13 cellular contexts compared by ENCODE assay signal in genomic region chr7:148747274-148747673, GRCh38. TPM values are rescaled to one million over a fixed set of nuclear protein-coding genes. Genes with fewer than 3 reads are reported as not detected.
A peak's percentile ranks its signal among the peaks of the same experiment; 100 is the strongest.
DNase-seq lines count a peak whose midpoint lies in the region; ATAC-seq and TF ChIP-seq lines count a peak whose summit lies in the region.
"Had no signal": no experiment of that assay in that cellular context is flagged by ENCODE, and none has a peak within 500 bp of the region (broad histone marks: within the 10 kb centered on the region; RNA-seq: fewer than 3 reads in every experiment).

No MANE protein-coding gene starts in this region.

- H3K9me3 ChIP-seq in HUES6 (ENCODE audit: control insufficient read depth, insufficient read depth, low read depth, low read length): peaks cover 4% of the 10 kb centered on the region; the same call in 1 of the 2 replicates

- peak; percentile 29 for TF ChIP-seq CTCF in kidney epithelial cell (IDR thresholded peaks at IDR 0.05; ENCODE audit: insufficient read depth, low read length, poor library complexity, severe bottlenecking)

- H3K27me3 ChIP-seq in HUES6 (ENCODE audit: control insufficient read depth, insufficient read depth, low read length) (no peaks in the 10 kb centered on the region), kidney epithelial cell (ENCODE audit: control insufficient read depth, insufficient read depth, low read length) (no peaks in the 10 kb centered on the region)

- no peak for ATAC-seq in GM18870 (IDR thresholded peaks at IDR 0.05; ENCODE audit: unreplicated experiment)
- ATAC-seq: activated CD8-positive, alpha-beta T cell treated with anti-CD3 and anti-CD28 coated beads for 36 hours; esophagus mucosa had no signal

- H3K4me3 ChIP-seq in HUES6 (ENCODE audit: low read depth, low read length): no peak overlapping the region
- H3K4me3 ChIP-seq in kidney epithelial cell (ENCODE audit: low read depth, low read length): no peak overlapping the region
- H3K4me3 ChIP-seq: GM23248, lung had no signal

- H3K36me3 ChIP-seq in HUES6 (ENCODE audit: control insufficient read depth, insufficient read depth, low read length) (peaks cover 3% of the 10 kb centered on the region; the same call in 1 of the 2 replicates), kidney epithelial cell (ENCODE audit: control insufficient read depth, insufficient read depth, low read length) (no peaks in the 10 kb centered on the region)

- peak overlapping the region; percentile 20; the same call in 1 of the 2 replicates for H3K27ac ChIP-seq in HUES6 (ENCODE audit: low read depth, low read length)
- H3K27ac ChIP-seq: GM23248 had no signal

- H3K9ac ChIP-seq in HUES6 (ENCODE audit: low read length): no peak overlapping the region
- H3K9ac ChIP-seq: GM23248 had no signal

- peaks cover 22% of the 10 kb centered on the region; the same call in 1 of the 2 replicates for H3K4me1 ChIP-seq in HUES6 (ENCODE audit: control insufficient read depth, insufficient read depth, low read length)

- peak; percentile 86 for DNase-seq in ELF-1 (ENCODE audit: low read depth, low spot score)
- peak; percentile 55 for DNase-seq in RPMI8226
- DNase-seq in kidney epithelial cell (ENCODE audit: low read depth): no peak
- DNase-seq in nucleus accumbens (lab: John Stamatoyannopoulos, UW): no peak
- DNase-seq in stimulated activated CD4-positive, alpha-beta T cell treated with anti-CD3 and anti-CD28 coated beads, Interleukin-1b, Interleukin-23, amount 100 ng/mL, for 48 hours: no peak
- no peak for DNase-seq in stimulated activated CD8-positive, alpha-beta memory T cell treated with anti-CD3 and anti-CD28 coated beads, Interleukin-4, amount 100 ng/mL, for 48 hours
- DNase-seq: activated CD8-positive, alpha-beta T cell treated with anti-CD3 and anti-CD28 coated beads for 36 hours; GM23248; NCI-H187 treated with DMSO at 0.1 percent for 48 hours had no signal

RNA-seq across cellular contexts. Expression of gene CUL1, which starts 48.6 kb away (rescaled TPM):
- total RNA-seq in kidney epithelial cell: 38.7 and 41.3 TPM in 2 replicates

Comparison
In these comparisons a context has a peak if more than half of its experiments do, and no peak if none do; other contexts are left out.
1. DNase-seq: peak in ELF-1 (single experiment) and RPMI8226 (single experiment); none in kidney epithelial cell (single experiment), nucleus accumbens (0 of 56), stimulated activated CD4-positive, alpha-beta T cell treated with anti-CD3 and anti-CD28 coated beads, Interleukin-1b, Interleukin-23, amount 100 ng/mL, for 48 hours (single experiment) and stimulated activated CD8-positive, alpha-beta memory T cell treated with anti-CD3 and anti-CD28 coated beads, Interleukin-4, amount 100 ng/mL, for 48 hours (single experiment).